In the genomic region with DNA sequence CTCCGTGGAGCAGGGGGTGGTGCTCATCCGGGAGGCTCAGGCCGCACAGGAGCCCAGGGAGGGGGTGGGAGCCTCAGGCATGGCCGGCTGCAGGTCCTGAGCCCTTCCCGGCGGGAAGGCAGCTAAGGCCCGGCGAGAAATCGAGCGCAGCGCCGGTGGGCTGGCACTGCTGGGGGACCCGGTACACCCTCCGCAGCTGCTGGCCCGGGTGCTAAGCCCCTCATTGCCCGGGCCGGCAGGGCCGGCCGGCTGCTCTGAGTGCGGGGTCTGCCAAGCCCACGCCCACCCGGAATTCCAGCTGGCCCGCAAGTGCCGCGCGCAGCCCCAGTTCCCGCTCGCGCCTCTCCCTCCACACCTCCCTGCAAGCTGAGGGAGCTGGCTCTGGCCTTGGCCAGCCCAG, we compare ENCODE assay signal across 1 cellular context. TPM values are rescaled to one million over a fixed set of nuclear protein-coding genes. Genes with fewer than 3 reads are reported as not detected.
"Had no signal": no experiment of that assay in that cellular context is flagged by ENCODE, and none has a peak within 500 bp of the region (broad histone marks: within the 10 kb centered on the region; RNA-seq: fewer than 3 reads in every experiment).

No MANE protein-coding gene starts in this region.

RNA-seq across cellular contexts. Expression of a gene that starts 7.1 kb away (rescaled TPM):
- total RNA-seq: temporal lobe had no signal
